Comparison of ENCODE assay signal across 29 cellular contexts in the genomic region with DNA sequence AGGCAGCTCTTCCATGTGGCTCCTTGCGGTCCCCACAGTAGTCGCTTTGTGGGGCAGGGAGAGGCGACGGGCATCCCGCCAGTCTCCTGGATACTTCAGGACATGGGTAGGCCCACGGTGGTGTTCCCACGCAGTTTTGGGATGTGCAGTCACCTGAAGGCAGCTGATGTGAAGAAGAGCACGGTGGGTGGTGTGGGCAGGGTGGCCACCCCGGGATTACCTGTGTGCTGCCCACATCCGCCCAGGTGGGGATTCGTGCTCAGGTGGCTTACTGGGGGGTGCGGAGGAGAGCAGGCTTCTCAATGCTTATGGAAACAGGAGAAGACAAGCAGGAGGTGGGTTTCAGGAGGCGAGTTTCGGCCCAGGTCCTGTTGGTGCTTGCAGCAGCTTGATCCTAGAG. TPM values are rescaled to one million over a fixed set of nuclear protein-coding genes. Genes with fewer than 3 reads are reported as not detected.
"Had no signal": no experiment of that assay in that cellular context is flagged by ENCODE, and none has a peak within 500 bp of the region (broad histone marks: within the 10 kb centered on the region; RNA-seq: fewer than 3 reads in every experiment).

No MANE protein-coding gene starts in this region.

- H3K4me3 ChIP-seq: dorsolateral prefrontal cortex, gastrocnemius medialis, lung, psoas muscle, sigmoid colon, stomach, thyroid gland, vagina had no signal

- H3K4me3 Mint-ChIP-seq: memory B cell; natural killer cell; stimulated activated effector memory CD8-positive, alpha-beta T cell treated with anti-CD3 and anti-CD28 coated beads, Interleukin-12 subunit alpha, Interleukin-12 subunit beta, amount 100 ng/mL, for 72 hours had no signal

- H3K36me3 Mint-ChIP-seq: memory B cell; natural killer cell; stimulated activated effector memory CD8-positive, alpha-beta T cell treated with anti-CD3 and anti-CD28 coated beads, Interleukin-12 subunit alpha, Interleukin-12 subunit beta, amount 100 ng/mL, for 72 hours had no signal

- H3K27me3 ChIP-seq: dorsolateral prefrontal cortex, gastrocnemius medialis, sigmoid colon, thyroid gland, vagina had no signal

- H3K36me3 ChIP-seq: gastrocnemius medialis, sigmoid colon, stomach, thyroid gland, vagina had no signal

- H3K4me1 Mint-ChIP-seq: natural killer cell had no signal

- H3K27ac ChIP-seq: dorsolateral prefrontal cortex, gastrocnemius medialis, psoas muscle, sigmoid colon, stomach, thyroid gland, vagina had no signal

- FAIRE-seq: keratinocyte had no signal

- H3K9me3 ChIP-seq: gastrocnemius medialis, psoas muscle, sigmoid colon, stomach, thyroid gland, vagina had no signal

- ATAC-seq: gastrocnemius medialis, left lobe of liver, natural killer cell, psoas muscle had no signal

- H3K4me1 ChIP-seq: vagina had no signal

- DNase-seq: dorsolateral prefrontal cortex; effector CD4-positive, alpha-beta T cell; foreskin fibroblast; gastrocnemius medialis; head of caudate nucleus; natural killer cell; psoas muscle; right cardiac atrium; sigmoid colon; stimulated activated CD4-positive, alpha-beta T cell treated with anti-CD3 and anti-CD28 coated beads, Interleukin-2, amount 100 ng/mL, for 24 hours; stimulated activated CD4-positive, alpha-beta T cell treated with anti-CD3 and anti-CD28 coated beads, Interleukin-4, amount 100 ng/mL, for 24 hours; stimulated activated naive CD4-positive, alpha-beta T cell treated with Interleukin-2 at 50 U/mL for 16 hours; stomach; thyroid gland; trophoblast cell had no signal

- H3K9me3 Mint-ChIP-seq: memory B cell; natural killer cell; stimulated activated effector memory CD8-positive, alpha-beta T cell treated with anti-CD3 and anti-CD28 coated beads, Interleukin-12 subunit alpha, Interleukin-12 subunit beta, amount 100 ng/mL, for 72 hours had no signal

- H3K27ac Mint-ChIP-seq: memory B cell; natural killer cell; stimulated activated effector memory CD8-positive, alpha-beta T cell treated with anti-CD3 and anti-CD28 coated beads, Interleukin-12 subunit alpha, Interleukin-12 subunit beta, amount 100 ng/mL, for 72 hours had no signal

RNA-seq across cellular contexts. Expression of a gene that starts 28.4 kb away (rescaled TPM):
- total RNA-seq: osteocyte had no signal

RNA-seq across cellular contexts. Expression of a gene that starts 42.5 kb away (rescaled TPM):
- total RNA-seq: dorsolateral prefrontal cortex, gastrocnemius medialis, glomerular endothelial cell, left lobe of liver, lung, natural killer cell, osteocyte, psoas muscle, renal cortical epithelial cell, sigmoid colon, skeletal muscle tissue, stomach, subcutaneous adipose tissue, temporal lobe, thyroid gland, ureter, vagina had no signal
- polyA plus RNA-seq: esophagus, keratinocyte, psoas muscle, sigmoid colon, stomach had no signal
